In the genomic region with DNA sequence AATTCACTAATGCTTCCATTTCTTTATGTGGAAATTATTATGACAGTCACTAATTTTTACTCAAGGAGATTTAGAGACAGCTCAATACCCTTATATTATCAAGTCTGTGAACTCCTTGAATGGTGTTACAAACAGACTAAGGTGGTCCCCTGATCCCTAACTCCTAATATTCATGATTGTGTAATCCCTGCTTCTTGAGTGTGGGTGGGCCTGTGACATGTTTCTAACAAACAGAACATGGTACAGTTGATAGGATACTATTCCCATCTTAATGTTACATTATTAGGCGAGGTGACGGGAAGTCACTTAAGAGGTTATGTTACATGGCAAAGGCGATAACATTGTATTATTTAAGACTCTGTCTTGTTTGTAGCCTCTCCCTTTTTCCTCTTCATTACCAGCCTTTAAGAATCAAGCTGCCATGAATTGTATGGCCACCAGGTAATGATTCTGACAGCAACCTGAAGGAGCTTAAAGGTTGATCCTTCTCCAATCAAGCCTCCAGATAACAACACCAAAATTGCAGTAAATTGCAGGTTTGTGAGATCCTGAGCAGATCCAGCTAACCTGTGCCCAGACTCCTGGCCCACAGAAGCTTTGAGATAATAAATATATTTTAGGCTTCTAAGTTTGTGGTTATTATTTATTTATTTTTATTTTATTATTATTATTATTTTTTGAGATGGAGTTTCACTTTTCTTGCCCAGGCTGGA, we compare ENCODE assay signal across 20 cellular contexts. TPM values are rescaled to one million over a fixed set of nuclear protein-coding genes. Genes with fewer than 3 reads are reported as not detected.
A peak's percentile ranks its signal among the peaks of the same experiment; 100 is the strongest.
DNase-seq lines count a peak whose midpoint lies in the region; ATAC-seq, FAIRE-seq and TF ChIP-seq lines count a peak whose summit lies in the region.
"Had no signal": no experiment of that assay in that cellular context is flagged by ENCODE, and none has a peak within 500 bp of the region (broad histone marks: within the 10 kb centered on the region; RNA-seq: fewer than 3 reads in every experiment).

No MANE protein-coding gene starts in this region.

- H3K36me3 Mint-ChIP-seq in activated T-cell treated with anti-CD3 and anti-CD28 coated beads, Interleukin-2, amount 50 U/mL, for 72 hours (ENCODE audit: insufficient read depth in 2 of 2): peaks cover 11 to 41% of the 10 kb centered on the region in 2 donors
- H3K36me3 Mint-ChIP-seq in activated T-cell treated with anti-CD3 and anti-CD28 coated beads, Interleukin-2, amount 50 U/mL, for 4 hours (ENCODE audit: insufficient read depth): peaks cover 59% of the 10 kb centered on the region
- peaks cover 72% of the 10 kb centered on the region for H3K36me3 Mint-ChIP-seq in T-cell
- H3K36me3 Mint-ChIP-seq in stimulated activated memory B cell treated with anti-CD40 and anti-IgM and Interleukin-4, amounts not matched to agents 10 μg/mL and 1 μg/mL and 100 μg/mL, for 72 hours: peaks cover 50% of the 10 kb centered on the region

- no peak for FAIRE-seq in K562 (lab: Jason Lieb, UNC)

- 0% methylated on average over 3 of the region's 3 CpGs for WGBS in K562 (ENCODE audit: insufficient coverage, low coverage, missing lambda C conversion rate)

- POLR2A ChIA-PET in T-cell (lab: Charles Lee) (interaction anchor here (0.7 to 2.5 kb wide), 11 partner anchors 9 to 80 kb away, joined by 3 to 11 read pairs (median 4); no protein-coding TSS in a partner anchor), K562 (lab: Yijun Ruan, JAX) (no interaction called here)

- no peaks in the 10 kb centered on the region for H3K9me3 ChIP-seq in K562 (replicated peaks; ENCODE audit: control insufficient read depth, insufficient read depth, low read depth, low read length)
- H3K9me3 ChIP-seq: esophagus muscularis mucosa, HAP-1 had no signal

- no peak for TF ChIP-seq POLR2A in K562 (conservative IDR thresholded peaks at IDR 0.05)

- no peak overlapping the region for H3K9ac ChIP-seq in K562 (ENCODE audit: insufficient read depth in 1 of 2, low read depth in 2 of 2, low read length in 2 of 2)

- H3K4me1 ChIP-seq in K562 (replicated peaks in 1 of 2; ENCODE audit: control insufficient read depth in 2 of 2, insufficient read depth in 2 of 2, low read length in 2 of 2): no peaks in the 10 kb centered on the region
- H3K4me1 ChIP-seq: esophagus muscularis mucosa, HAP-1 had no signal

- no peaks in the 10 kb centered on the region for H3K79me2 ChIP-seq in K562 (ENCODE audit: control insufficient read depth, insufficient read depth, low read length)

- BruUV-seq in K562 (replicated peaks; lab: Mats Ljungman, UMichigan): no TSS peak

- in situ Hi-C loops in K562 (cut with MboI): no loop called here

- H3K4me1 Mint-ChIP-seq in activated T-cell treated with anti-CD3 and anti-CD28 coated beads, Interleukin-2, amount 50 U/mL, for 72 hours (ENCODE audit: low read depth): peaks cover 90% of the 10 kb centered on the region
- H3K4me1 Mint-ChIP-seq in activated T-cell treated with anti-CD3 and anti-CD28 coated beads, Interleukin-2, amount 50 U/mL, for 4 hours (ENCODE audit: low read depth): peaks cover 83% of the 10 kb centered on the region
- H3K4me1 Mint-ChIP-seq in T-cell: peaks cover 81 to 88% (median 87%) of the 10 kb centered on the region in 3 donors
- peaks cover 63% of the 10 kb centered on the region for H3K4me1 Mint-ChIP-seq in stimulated activated memory B cell treated with anti-CD40 and anti-IgM and Interleukin-4, amounts not matched to agents 10 μg/mL and 1 μg/mL and 100 μg/mL, for 72 hours

- no peak overlapping the region for H2AFZ ChIP-seq in K562 (ENCODE audit: low read depth, low read length)

- DNase-seq in activated T-cell treated with anti-CD3 and anti-CD28 coated beads, Interleukin-2, amount 50 U/mL, for 72 hours: no peak
- no peak for DNase-seq in activated T-cell treated with anti-CD3 and anti-CD28 coated beads, Interleukin-2, amount 50 U/mL, for 4 hours
- DNase-seq in T-cell (no peak), K562 (ENCODE audit: extremely low read depth in 1 of 4, low spot score in 3 of 4) (no peak)
- DNase-seq: DMS79 treated with DMSO at 0.1 percent for 48 hours, KBM-7, NCI-H1092, NCI-H2029 treated with DMSO at 0.1 percent for 48 hours, occipital lobe, retina, trophoblast cell had no signal

- H3K4me3 ChIP-seq in K562: no peak overlapping the region
- H3K4me3 ChIP-seq: esophagus muscularis mucosa, HAP-1 had no signal

- no peaks in the 10 kb centered on the region for H4K20me1 ChIP-seq in K562 (replicated peaks; ENCODE audit: control insufficient read depth, insufficient read depth, low read length)

- no peak for TF ChIP-seq EP300 in K562 (IDR thresholded peaks at IDR 0.05; ENCODE audit: low read length)

- H3K9me1 ChIP-seq in K562 (ENCODE audit: control insufficient read depth, insufficient read depth, low read length): no peaks in the 10 kb centered on the region

- peak overlapping the region; percentile 97 for H3K27ac Mint-ChIP-seq in activated T-cell treated with anti-CD3 and anti-CD28 coated beads, Interleukin-2, amount 50 U/mL, for 72 hours
- H3K27ac Mint-ChIP-seq in T-cell: peak overlapping the region; percentile 92 to 99
- peak overlapping the region; percentile 53 for H3K27ac Mint-ChIP-seq in stimulated activated memory B cell treated with anti-CD40 and anti-IgM and Interleukin-4, amounts not matched to agents 10 μg/mL and 1 μg/mL and 100 μg/mL, for 72 hours

- peak overlapping the region in 1 of 2 donors; percentile 26 for H3K4me3 Mint-ChIP-seq in activated T-cell treated with anti-CD3 and anti-CD28 coated beads, Interleukin-2, amount 50 U/mL, for 72 hours
- H3K4me3 Mint-ChIP-seq in activated T-cell treated with anti-CD3 and anti-CD28 coated beads, Interleukin-2, amount 50 U/mL, for 4 hours: no peak overlapping the region
- H3K4me3 Mint-ChIP-seq in T-cell: peak overlapping the region in 2 of 3 donors; percentile 39 to 64
- no peak overlapping the region for H3K4me3 Mint-ChIP-seq in stimulated activated memory B cell treated with anti-CD40 and anti-IgM and Interleukin-4, amounts not matched to agents 10 μg/mL and 1 μg/mL and 100 μg/mL, for 72 hours

- no peak for TF ChIP-seq CTCF in K562 (IDR thresholded peaks at IDR 0.05 in 2 of 3, conservative IDR thresholded peaks at IDR 0.05 in 1 of 3; ENCODE audit: insufficient read depth in 2 of 3, low read depth in 1 of 3, low read length in 3 of 3)

- H3K4me2 ChIP-seq in K562 (ENCODE audit: insufficient read depth, low read length): no peak overlapping the region

- H3K27me3 Mint-ChIP-seq in activated T-cell treated with anti-CD3 and anti-CD28 coated beads, Interleukin-2, amount 50 U/mL, for 72 hours (ENCODE audit: low read depth): no peaks in the 10 kb centered on the region
- H3K27me3 Mint-ChIP-seq in activated T-cell treated with anti-CD3 and anti-CD28 coated beads, Interleukin-2, amount 50 U/mL, for 4 hours (ENCODE audit: low read depth): no peaks in the 10 kb centered on the region
- no peaks in the 10 kb centered on the region for H3K27me3 Mint-ChIP-seq in T-cell
- H3K27me3 Mint-ChIP-seq in stimulated activated memory B cell treated with anti-CD40 and anti-IgM and Interleukin-4, amounts not matched to agents 10 μg/mL and 1 μg/mL and 100 μg/mL, for 72 hours: no peaks in the 10 kb centered on the region

- ATAC-seq in activated T-cell treated with anti-CD3 and anti-CD28 coated beads, Interleukin-2, amount 50 U/mL, for 72 hours (replicated peaks in 1 of 2): no peak
- ATAC-seq in activated T-cell treated with anti-CD3 and anti-CD28 coated beads, Interleukin-2, amount 50 U/mL, for 4 hours: no peak
- ATAC-seq in T-cell (replicated peaks in 1 of 4) (no peak), K562 (no peak), GM18873 (IDR thresholded peaks at IDR 0.05; ENCODE audit: low FRiP score, unreplicated experiment) (no peak), HG03460 (IDR thresholded peaks at IDR 0.05; ENCODE audit: unreplicated experiment) (no peak), GM21381 (IDR thresholded peaks at IDR 0.05; ENCODE audit: unreplicated experiment) (no peak)
- no peak for ATAC-seq in stimulated activated memory B cell treated with anti-CD40 and anti-IgM and Interleukin-4, amounts not matched to agents 10 μg/mL and 1 μg/mL and 100 μg/mL, for 72 hours
- ATAC-seq: left lobe of liver had no signal

- intact Hi-C loops in K562 (cut with micrococcal nuclease): no loop called here

- peaks cover 4 to 8% of the 10 kb centered on the region in 2 experiments; a peak in 1 of 5 replicates for H3K27me3 ChIP-seq in K562 (ENCODE audit: control insufficient read depth in 2 of 2, insufficient read depth in 2 of 2, low read length in 2 of 2)
- H3K27me3 ChIP-seq: esophagus muscularis mucosa had no signal

- H3K36me3 ChIP-seq in K562 (ENCODE audit: control insufficient read depth, insufficient read depth, low read length): no peaks in the 10 kb centered on the region
- H3K36me3 ChIP-seq: esophagus muscularis mucosa, HAP-1 had no signal

- CTCF ChIA-PET in T-cell (lab: Charles Lee): interaction anchor here in 1 of 2 donors (0.6 to 2.7 kb wide), 5 partner anchors 27 to 87 kb away, joined by 4 to 13 read pairs (median 5); no protein-coding TSS in a partner anchor
- CTCF ChIA-PET in K562 (lab: Yijun Ruan, JAX; ENCODE audit: low intra/inter-chr PET ratio): no interaction called here

- TF ChIP-seq RAD21 in K562 (CRISPR knock-in tag; conservative IDR thresholded peaks at IDR 0.05 in 1 of 2, IDR thresholded peaks at IDR 0.05 in 1 of 2): no peak

- no peak overlapping the region for H3K27ac ChIP-seq in K562 (ENCODE audit: extremely low read depth, low read depth, low read length)
- H3K27ac ChIP-seq: esophagus muscularis mucosa, VCaP had no signal

- H3K9me3 Mint-ChIP-seq in activated T-cell treated with anti-CD3 and anti-CD28 coated beads, Interleukin-2, amount 50 U/mL, for 72 hours: no peaks in the 10 kb centered on the region
- H3K9me3 Mint-ChIP-seq in activated T-cell treated with anti-CD3 and anti-CD28 coated beads, Interleukin-2, amount 50 U/mL, for 4 hours: peaks cover 11% of the 10 kb centered on the region
- peaks cover 4 to 5% (median 5%) of the 10 kb centered on the region in 3 donors for H3K9me3 Mint-ChIP-seq in T-cell
- no peaks in the 10 kb centered on the region for H3K9me3 Mint-ChIP-seq in stimulated activated memory B cell treated with anti-CD40 and anti-IgM and Interleukin-4, amounts not matched to agents 10 μg/mL and 1 μg/mL and 100 μg/mL, for 72 hours

RNA-seq across cellular contexts. Expression of a gene that starts 32.1 kb away (rescaled TPM):
- total RNA-seq in activated T-cell treated with anti-CD3 and anti-CD28 coated beads, Interleukin-2, amount 50 U/mL, for 72 hours: 100 to 1,000 TPM; 444 to 460 TPM
- 100 to 1,000 TPM; 183 to 207 (median 195) TPM for total RNA-seq in activated T-cell treated with anti-CD3 and anti-CD28 coated beads, Interleukin-2, amount 50 U/mL, for 4 hours
- total RNA-seq in T-cell: 100 to 1,000 TPM; 264 to 465 (median 273) TPM
- total RNA-seq in K562 (2011; cell fraction: chromatin; rRNA removed; ENCODE audit: low replicate concordance): 0.18 TPM in 1 of 2 replicates, not detected in the other
- not detected in 2 replicates for total RNA-seq in K562 (2011; cell fraction: nucleolus; rRNA removed)
- not detected in 2 replicates for total RNA-seq in K562 (2011; cell fraction: nucleoplasm; rRNA removed)
- 0.12 TPM in 1 of 2 replicates, not detected in the other for total RNA-seq in K562 (2014; rRNA removed)
- 0.16 and 0.29 TPM in 2 replicates for total RNA-seq in K562 (2014; rRNA removed; fragmentation: Illumina TruSeq; extraction: Trizol)
- 0.23 and 0.33 TPM in 2 replicates for total RNA-seq in K562 (2015; rRNA removed; fragmentation: Illumina TruSeq; extraction: Trizol)
- total RNA-seq in K562 (2021): 0.33 and 0.42 TPM in 2 replicates
- polyA plus RNA-seq in K562 (2011; rRNA removed): 0.08 and 0.13 TPM in 2 replicates
- polyA plus RNA-seq in K562 (2011; cell fraction: cytosol; rRNA removed): 0.03 and 0.10 TPM in 2 replicates
- 0.31 and 0.34 TPM in 2 replicates for polyA plus RNA-seq in K562 (2011; cell fraction: nucleus; rRNA removed)
- polyA plus RNA-seq in K562 (2012): 0.36 and 0.57 TPM in 2 replicates
- polyA plus RNA-seq in K562 (2014; fragmentation: Illumina TruSeq; extraction: Trizol): 0.12 and 0.24 TPM in 2 replicates
- polyA plus RNA-seq in K562 (2014; fragmentation: Nextera tagmentation; extraction: Ambion mirVana): under 1 TPM; 0.10 to 0.35 TPM
- 0.03 and 0.22 TPM in 2 replicates for polyA plus RNA-seq in K562 (2014; rRNA removed)
- 0.27 and 0.42 TPM in 2 replicates for polyA minus RNA-seq in K562 (2011; rRNA and poly(A)+ RNA removed)
- polyA minus RNA-seq in K562 (2011; cell fraction: cytosol; rRNA and poly(A)+ RNA removed): not detected in 2 replicates
- not detected in 2 replicates for polyA minus RNA-seq in K562 (2011; cell fraction: nucleus; rRNA and poly(A)+ RNA removed)
- total RNA-seq: dermis microvascular lymphatic vessel endothelial cell had no signal

Comparison
In these comparisons a context has a peak if more than half of its experiments do, and no peak if none do; other contexts are left out.
1. H3K4me3 Mint-ChIP-seq: peak in T-cell (2 of 3); none in activated T-cell treated with anti-CD3 and anti-CD28 coated beads, Interleukin-2, amount 50 U/mL, for 4 hours (single experiment) and stimulated activated memory B cell treated with anti-CD40 and anti-IgM and Interleukin-4, amounts not matched to agents 10 μg/mL and 1 μg/mL and 100 μg/mL, for 72 hours (single experiment).
2. RNA of a gene that starts 32.1 kb away (total RNA-seq): 444 to 460 TPM in activated T-cell treated with anti-CD3 and anti-CD28 coated beads, Interleukin-2, amount 50 U/mL, for 72 hours, 264 to 465 TPM in T-cell and 183 to 207 TPM in activated T-cell treated with anti-CD3 and anti-CD28 coated beads, Interleukin-2, amount 50 U/mL, for 4 hours; 0.12 to 0.42 TPM in K562; every median in the first group is over 100 times any median in the second.
3. Peak in every context shown above with its lines, with median percentiles within 50 percentile points of each other: H3K27ac Mint-ChIP-seq.